Comparison of ENCODE assay signal across 1 cellular context in genomic region chr10:5987747-5988146, GRCh38.
TF ChIP-seq lines count a peak whose summit lies in the region.

No MANE protein-coding gene starts in this region.

TF ChIP-seq in GM23338, 12 proteins besides CTCF, POLR2A, EP300 and RAD21 (continued from another document):
- no peak for TF ChIP-seq EZH2 (IDR thresholded peaks at IDR 0.05; ENCODE audit: low read depth, unreplicated experiment)
- no peak for TF ChIP-seq JUNB (IDR thresholded peaks at IDR 0.05; ENCODE audit: unreplicated experiment)
- no peak for TF ChIP-seq STAT1 (IDR thresholded peaks at IDR 0.05; ENCODE audit: unreplicated experiment)
- TF ChIP-seq NANOG (IDR thresholded peaks at IDR 0.05; ENCODE audit: borderline replicate concordance): no peak
- TF ChIP-seq, protein P1, sequence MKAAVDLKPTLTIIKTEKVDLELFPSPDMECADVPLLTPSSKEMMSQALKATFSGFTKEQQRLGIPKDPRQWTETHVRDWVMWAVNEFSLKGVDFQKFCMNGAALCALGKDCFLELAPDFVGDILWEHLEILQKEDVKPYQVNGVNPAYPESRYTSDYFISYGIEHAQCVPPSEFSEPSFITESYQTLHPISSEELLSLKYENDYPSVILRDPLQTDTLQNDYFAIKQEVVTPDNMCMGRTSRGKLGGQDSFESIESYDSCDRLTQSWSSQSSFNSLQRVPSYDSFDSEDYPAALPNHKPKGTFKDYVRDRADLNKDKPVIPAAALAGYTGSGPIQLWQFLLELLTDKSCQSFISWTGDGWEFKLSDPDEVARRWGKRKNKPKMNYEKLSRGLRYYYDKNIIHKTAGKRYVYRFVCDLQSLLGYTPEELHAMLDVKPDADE (IDR thresholded peaks at IDR 0.05): no peak
